In genomic region chr1:238252033-238252802, GRCh38 we compare ENCODE assay signal across 8 cellular contexts.
A peak's percentile ranks its signal among the peaks of the same experiment; 100 is the strongest.
DNase-seq lines count a peak whose midpoint lies in the region; ATAC-seq and TF ChIP-seq lines count a peak whose summit lies in the region.

No MANE protein-coding gene starts in this region.

- H3K36me3 Mint-ChIP-seq in T-helper 17 cell (ENCODE audit: low read depth): no peaks in the 10 kb centered on the region

- H3K36me3 ChIP-seq in BJ (ENCODE audit: control insufficient read depth, insufficient read depth, low read length) (no peaks in the 10 kb centered on the region), neural cell (ENCODE audit: insufficient read depth, low read length) (no peaks in the 10 kb centered on the region)

- H3K4me3 ChIP-seq in BJ (ENCODE audit: low read depth, low read length) (no peak overlapping the region), epithelial cell of esophagus (ENCODE audit: low read length) (no peak overlapping the region), neural cell (ENCODE audit: low read length) (no peak overlapping the region)

- H3K4me1 Mint-ChIP-seq in T-helper 17 cell: no peaks in the 10 kb centered on the region

- H3K9ac ChIP-seq in neural cell (ENCODE audit: low read length): no peak overlapping the region

- H3F3A ChIP-seq in neural cell (ENCODE audit: insufficient read depth, low read length, poor library complexity, severe bottlenecking): no peaks in the 10 kb centered on the region

- no peaks in the 10 kb centered on the region for H3K9me3 ChIP-seq in neural cell (ENCODE audit: low read length)
- no peaks in the 10 kb centered on the region for H3K9me3 ChIP-seq in T-helper 17 cell (ENCODE audit: control insufficient read depth, low read length, poor library complexity, severe bottlenecking)

- H3K4me2 ChIP-seq in neural cell (ENCODE audit: low read length): no peak overlapping the region

- no peaks in the 10 kb centered on the region for H3K9me2 ChIP-seq in neural cell (ENCODE audit: insufficient read depth, low read length)

- CTCF ChIA-PET in BJ (lab: Yijun Ruan, JAX): no interaction called here

- H3K27me3 ChIP-seq in BJ (ENCODE audit: control insufficient read depth, insufficient read depth, low read length): no peaks in the 10 kb centered on the region
- no peaks in the 10 kb centered on the region for H3K27me3 ChIP-seq in neural cell (ENCODE audit: insufficient read depth, low read depth, low read length)

- no peak overlapping the region for H3K27ac Mint-ChIP-seq in T-helper 17 cell

- no peak overlapping the region for H2AFZ ChIP-seq in neural cell (ENCODE audit: low read depth, low read length)

- H3K27me3 Mint-ChIP-seq in T-helper 17 cell: no peaks in the 10 kb centered on the region

- ATAC-seq in GM18505 (IDR thresholded peaks at IDR 0.05; ENCODE audit: unreplicated experiment) (peak; percentile 70), T-helper 17 cell (no peak), GM21528 (IDR thresholded peaks at IDR 0.05; ENCODE audit: low FRiP score, unreplicated experiment) (no peak)

- POLR2A ChIA-PET in BJ (lab: Charles Lee): no interaction called here

- no peaks in the 10 kb centered on the region for H4K20me1 ChIP-seq in neural cell (ENCODE audit: insufficient read depth)

- no peak overlapping the region for H3K4me3 Mint-ChIP-seq in T-helper 17 cell

- no peaks in the 10 kb centered on the region for H3K79me2 ChIP-seq in neural cell (replicated peaks; ENCODE audit: insufficient read depth, low read length)

- DNase-seq in BJ (ENCODE audit: low read depth) (no peak), HT1080 (ENCODE audit: low read depth) (peak; percentile 55), SKM-1 (lab: John Stamatoyannopoulos, UW; ENCODE audit: unreplicated experiment) (peak; percentile 70), epithelial cell of esophagus (ENCODE audit: low read depth) (peak; percentile 73), T-helper 17 cell (no peak)

- H3K27ac ChIP-seq in neural cell (ENCODE audit: low read length): no peak overlapping the region

- TF ChIP-seq CTCF in BJ (IDR thresholded peaks at IDR 0.05; ENCODE audit: insufficient read depth, low read depth, low read length) (peak; percentile 16; the same call in 1 of the 2 replicates), epithelial cell of esophagus (IDR thresholded peaks at IDR 0.05; ENCODE audit: insufficient read depth, low read depth, low read length, missing control alignments) (peak; percentile 65), neural cell (IDR thresholded peaks at IDR 0.05; ENCODE audit: poor library complexity, severe bottlenecking) (peak; percentile 51)

- TF ChIP-seq RAD21 in neural cell (conservative IDR thresholded peaks at IDR 0.05): peak; percentile 49

- no peak for TF ChIP-seq POLR2A in GM18505 (IDR thresholded peaks at IDR 0.05; ENCODE audit: borderline replicate concordance, extremely low read depth, insufficient read depth, insufficient read length)

- TF ChIP-seq EP300 in neural cell (conservative IDR thresholded peaks at IDR 0.05; ENCODE audit: poor library complexity, severe bottlenecking): no peak

TF ChIP-seq in neural cell, 6 proteins besides CTCF, POLR2A, EP300 and RAD21:
- TF ChIP-seq EZH2 (IDR thresholded peaks at IDR 0.05; ENCODE audit: borderline replicate concordance, insufficient read depth, low read length, poor library complexity, severe bottlenecking): no peak
- peak; percentile 53 for TF ChIP-seq SMC3 (conservative IDR thresholded peaks at IDR 0.05; ENCODE audit: poor library complexity)
- no peak for TF ChIP-seq REST (IDR thresholded peaks at IDR 0.05; ENCODE audit: borderline replicate concordance)
- TF ChIP-seq TAF1 (IDR thresholded peaks at IDR 0.05; ENCODE audit: low read depth): no peak
- TF ChIP-seq POLR2AphosphoS5 (IDR thresholded peaks at IDR 0.05): no peak
TF ChIP-seq in neural cell: peak in this region for 1.

Comparison
In these comparisons a context has a peak if more than half of its experiments do, and no peak if none do; other contexts are left out.
1. DNase-seq: peak in HT1080 (single experiment), SKM-1 (single experiment) and epithelial cell of esophagus (single experiment); none in BJ (single experiment) and T-helper 17 cell (0 of 3).
2. Peak in every context shown above with its lines, with median percentiles within 50 percentile points of each other: CTCF ChIP-seq.